Comparison of ENCODE assay signal across 27 cellular contexts in the genomic region with DNA sequence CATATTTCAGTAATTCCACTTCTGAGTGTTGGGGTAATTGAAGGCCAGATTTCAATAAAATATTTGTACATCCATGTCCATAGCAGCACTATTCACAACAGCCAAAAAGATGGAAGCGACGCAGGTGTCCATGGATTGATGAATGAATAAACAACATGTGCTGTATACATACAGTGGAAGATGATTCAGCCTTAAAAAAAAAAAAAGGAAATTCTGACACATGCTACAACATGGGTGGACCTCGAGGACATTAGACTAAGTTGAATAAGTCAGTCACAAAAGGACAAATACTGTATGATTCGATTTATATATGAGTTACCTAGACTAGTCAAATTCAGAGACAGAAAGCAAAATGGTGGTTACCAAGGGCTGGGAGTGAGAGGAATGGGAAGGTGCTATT. TPM values are rescaled to one million over a fixed set of nuclear protein-coding genes. Genes with fewer than 3 reads are reported as not detected.
DNase-seq lines count a peak whose midpoint lies in the region; ATAC-seq, FAIRE-seq and TF ChIP-seq lines count a peak whose summit lies in the region.
"Had no signal": no experiment of that assay in that cellular context is flagged by ENCODE, and none has a peak within 500 bp of the region (broad histone marks: within the 10 kb centered on the region; RNA-seq: fewer than 3 reads in every experiment).

No MANE protein-coding gene starts in this region.

- no peak overlapping the region for H3K4me3 Mint-ChIP-seq in chondrocyte (ENCODE audit: unreplicated experiment)
- H3K4me3 Mint-ChIP-seq in type B pancreatic cell = no peak overlapping the region
- H3K4me3 Mint-ChIP-seq: CD4-positive, alpha-beta memory T cell had no signal

- H3K36me3 Mint-ChIP-seq in chondrocyte (ENCODE audit: low read depth) = peaks cover 40% of the 10 kb centered on the region
- peaks cover 24% of the 10 kb centered on the region for H3K36me3 Mint-ChIP-seq in type B pancreatic cell

- H3K79me2 ChIP-seq in HepG2 (ENCODE audit: insufficient read depth, low read length) = peaks cover 53% of the 10 kb centered on the region

- intact Hi-C loops in HepG2 (cut with micrococcal nuclease; ENCODE audit: unreplicated experiment) (loop anchor here (2.0 to 10.0 kb wide), 2 partner anchors 57 to 145 kb away; a partner anchor contains a TSS), right lobe of liver (cut with DNase I) (no loop called here)

- 0 out of 2 replicates have a peak, but pooled peaks cover 3% of the 10 kb centered on the region for H4K20me1 ChIP-seq in HepG2 (ENCODE audit: insufficient read depth, low read length)

- POLR2A ChIA-PET in HepG2 (lab: Yijun Ruan, JAX) = no interaction called here

- H3K27me3 Mint-ChIP-seq in chondrocyte (ENCODE audit: low read depth) (no peaks in the 10 kb centered on the region), type B pancreatic cell (no peaks in the 10 kb centered on the region)
- H3K27me3 Mint-ChIP-seq: CD4-positive, alpha-beta memory T cell had no signal

- DNase-seq in HepG2 (ENCODE audit: low spot score) (no peak), chondrocyte (ENCODE audit: low spot score) (no peak), right lobe of liver (no peak), Peyer's patch (no peak), HUDEP-2 (lab: John Stamatoyannopoulos, UW; ENCODE audit: unreplicated experiment in 76 of 76) (no peak), SIG-M5 treated with dmso at 0.1 percent for 504 hours (lab: John Stamatoyannopoulos, UW; ENCODE audit: unreplicated experiment) (no peak), type B pancreatic cell (ENCODE audit: extremely low spot score, unreplicated experiment) (no peak)
- DNase-seq: Caco-2; CD4-positive, alpha-beta memory T cell; DND-41; GOT3; MM.1S; NCI-H1092; NCI-H1436; NCI-H187 treated with DMSO at 0.1 percent for 48 hours; NCI-H2107; NCI-H446 treated with DMSO at 0.1 percent for 48 hours; NCI-H526 treated with DMSO at 0.1 percent for 48 hours; PC-3; SIG-M5 had no signal

- H3K4me1 Mint-ChIP-seq in chondrocyte (ENCODE audit: low read depth) (peaks cover 98% of the 10 kb centered on the region), type B pancreatic cell (ENCODE audit: unreplicated experiment) (peaks cover 39% of the 10 kb centered on the region)

- 96% methylated on average over 4 of the region's 4 CpGs for WGBS in liver
- WGBS in HepG2 (ENCODE audit: low lambda C conversion rate) = 94% methylated on average over 4 of the region's 4 CpGs
- 87% methylated on average over 4 of the region's 4 CpGs for WGBS in right lobe of liver (ENCODE audit: insufficient coverage, low coverage, low lambda C conversion rate, missing lambda C conversion rate)

- TF ChIP-seq CTCF in liver (IDR thresholded peaks at IDR 0.05; ENCODE audit: low read depth, low read length, missing input control) = no peak
- no peak for TF ChIP-seq CTCF in HepG2 (CRISPR knock-in tag; IDR thresholded peaks at IDR 0.05)
- no peak for TF ChIP-seq CTCF in chondrocyte (IDR thresholded peaks at IDR 0.05)
- no peak for TF ChIP-seq CTCF in right lobe of liver (IDR thresholded peaks at IDR 0.05)
- no peak for TF ChIP-seq CTCF in Peyer's patch (IDR thresholded peaks at IDR 0.05)
- TF ChIP-seq CTCF in type B pancreatic cell (conservative IDR thresholded peaks at IDR 0.05) = no peak

- CTCF ChIA-PET in HepG2 (lab: Yijun Ruan, JAX; ENCODE audit: low intra/inter-chr PET ratio, low total read pairs) = no interaction called here

- ATAC-seq in HepG2 = no peak
- no peak for ATAC-seq in right lobe of liver
- ATAC-seq: HCT116, K562, PC-3, SK-N-SH treated with all-trans-retinoic acid at 6 μM for 48 hours had no signal

- no peak overlapping the region for H3K9ac ChIP-seq in liver (ENCODE audit: low read depth in 1 of 2, low read length in 2 of 2)
- H3K9ac ChIP-seq in HepG2 (ENCODE audit: insufficient read depth, low read depth, low read length) = no peak overlapping the region
- H3K9ac ChIP-seq: BLaER1 treated with 17β-estradiol and CSF1 and Interleukin-3, amounts not matched to agents 10 nM and 100 nM had no signal

- FAIRE-seq in HepG2 (lab: Jason Lieb, UNC) = no peak
- FAIRE-seq: GM12891, K562 had no signal

- peaks cover 0 to 11% (median 2%) of the 10 kb centered on the region in 4 donors for H3K36me3 ChIP-seq in liver (ENCODE audit: control insufficient read depth in 4 of 4, insufficient read depth in 3 of 4, low read depth in 1 of 4, low read length in 3 of 4)
- peaks cover 20 to 63% of the 10 kb centered on the region in 2 experiments for H3K36me3 ChIP-seq in HepG2 (replicated peaks in 1 of 2; ENCODE audit: control insufficient read depth in 1 of 2, insufficient read depth in 2 of 2, low read length in 2 of 2)
- peaks cover 0 to 17% (median 0%) of the 10 kb centered on the region in 4 donors for H3K36me3 ChIP-seq in right lobe of liver
- H3K36me3 ChIP-seq in Peyer's patch = no peaks in the 10 kb centered on the region

- TF ChIP-seq RAD21 in liver (IDR thresholded peaks at IDR 0.05) (no peak), HepG2 (CRISPR knock-in tag; IDR thresholded peaks at IDR 0.05) (no peak)

- H3K27ac ChIP-seq in liver (ENCODE audit: low read depth in 1 of 2, low read length in 2 of 2) (peak overlapping the region; percentile 74 to 96), HepG2 (ENCODE audit: extremely low read length, insufficient read depth, low read length) (no peak overlapping the region), right lobe of liver (peak overlapping the region in 2 of 3 donors; percentile 88 to 96), Peyer's patch (no peak overlapping the region)
- H3K27ac ChIP-seq: 22Rv1; BLaER1 treated with 17β-estradiol and CSF1 and Interleukin-3, amounts not matched to agents 10 nM and 100 nM had no signal

- peak overlapping the region; percentile 79 for H3K27ac Mint-ChIP-seq in chondrocyte (ENCODE audit: unreplicated experiment)
- H3K27ac Mint-ChIP-seq in type B pancreatic cell = no peak overlapping the region
- H3K27ac Mint-ChIP-seq: CD4-positive, alpha-beta memory T cell had no signal

- no peak overlapping the region for H3K4me2 ChIP-seq in HepG2 (ENCODE audit: low read depth, low read length)

- in situ Hi-C loops in HepG2 (cut with HindIII; ENCODE audit: extremely low pct_ligation_motif_present, low pct_unique_long_range_greater_than_20kb) = loop anchor here (5.0 kb wide), 1 partner anchor 58 kb away; a partner anchor contains a TSS

- no peaks in the 10 kb centered on the region for H3K9me3 Mint-ChIP-seq in chondrocyte (ENCODE audit: low read depth)
- no peaks in the 10 kb centered on the region for H3K9me3 Mint-ChIP-seq in type B pancreatic cell

- H3K4me1 ChIP-seq in liver (ENCODE audit: control insufficient read depth in 4 of 4, insufficient read depth in 4 of 4, low read length in 3 of 4) = peaks cover 10 to 57% (median 23%) of the 10 kb centered on the region in 4 donors
- H3K4me1 ChIP-seq in HepG2 (ENCODE audit: insufficient read depth, low read length) = peaks cover 83% of the 10 kb centered on the region
- H3K4me1 ChIP-seq in right lobe of liver = peaks cover 0 to 61% (median 31%) of the 10 kb centered on the region in 4 donors
- H3K4me1 ChIP-seq in Peyer's patch = peaks cover 0 to 16% (median 0%) of the 10 kb centered on the region in 4 donors

- H3K27me3 ChIP-seq in liver (ENCODE audit: control insufficient read depth in 4 of 4, insufficient read depth in 4 of 4, low read length in 3 of 4) = no peaks in the 10 kb centered on the region
- H3K27me3 ChIP-seq in HepG2 (ENCODE audit: control insufficient read depth in 1 of 2, insufficient read depth in 2 of 2, low read length in 2 of 2) = no peaks in the 10 kb centered on the region
- H3K27me3 ChIP-seq in right lobe of liver = no peaks in the 10 kb centered on the region
- H3K27me3 ChIP-seq in Peyer's patch = no peaks in the 10 kb centered on the region
- H3K27me3 ChIP-seq: BLaER1 treated with 17β-estradiol and CSF1 and Interleukin-3, amounts not matched to agents 10 nM and 100 nM had no signal

- no peak overlapping the region for H3K4me3 ChIP-seq in liver (ENCODE audit: low read depth in 1 of 3, low read length in 3 of 3)
- H3K4me3 ChIP-seq in HepG2 (replicated peaks in 1 of 3; ENCODE audit: insufficient read depth in 1 of 3, low read depth in 2 of 3, low read length in 3 of 3) = no peak overlapping the region
- H3K4me3 ChIP-seq in right lobe of liver = no peak overlapping the region
- H3K4me3 ChIP-seq in Peyer's patch = no peak overlapping the region
- H3K4me3 ChIP-seq: BLaER1 treated with 17β-estradiol and CSF1 and Interleukin-3, amounts not matched to agents 10 nM and 100 nM; K562 had no signal

- TF ChIP-seq EP300 in HepG2 (IDR thresholded peaks at IDR 0.05; ENCODE audit: low read depth in 2 of 2, low read length in 2 of 2) = no peak
- TF ChIP-seq EP300 in HepG2 (CRISPR knock-in tag; IDR thresholded peaks at IDR 0.05; ENCODE audit: borderline replicate concordance) = no peak

- BruUV-seq in HepG2 (replicated peaks; lab: Mats Ljungman, UMichigan) = no TSS peak

- H3K9me3 ChIP-seq in liver (ENCODE audit: control insufficient read depth in 4 of 4, low read length in 3 of 4) (no peaks in the 10 kb centered on the region), HepG2 (ENCODE audit: low read length) (no peaks in the 10 kb centered on the region), right lobe of liver (no peaks in the 10 kb centered on the region), Peyer's patch (no peaks in the 10 kb centered on the region)
- H3K9me3 ChIP-seq: BLaER1 treated with 17β-estradiol and CSF1 and Interleukin-3, amounts not matched to agents 10 nM and 100 nM; Caco-2 had no signal

- TF ChIP-seq POLR2A in HepG2 (IDR thresholded peaks at IDR 0.05; ENCODE audit: insufficient read depth in 1 of 2, low read depth in 2 of 2, low read length in 2 of 2) = no peak
- TF ChIP-seq POLR2A in right lobe of liver (IDR thresholded peaks at IDR 0.05) = no peak
- no peak for TF ChIP-seq POLR2A in Peyer's patch (IDR thresholded peaks at IDR 0.05)

- no peak overlapping the region for H2AFZ ChIP-seq in HepG2 (ENCODE audit: low read length)

RNA-seq across cellular contexts. Expression of a gene that starts 57.2 kb away (rescaled TPM):
- 10 to 100 TPM in 1 of 2 donors, 1 to 10 TPM in 1; 8.5 to 17.5 TPM for total RNA-seq in liver
- polyA plus RNA-seq in liver = 10 to 100 TPM in 1 of 2 donors, 1 to 10 TPM in 1; 7.3 to 20.3 TPM
- total RNA-seq in HepG2 (2016; rRNA removed; fragmentation: Illumina TruSeq; extraction: Trizol) = 40.5 and 49.1 TPM in 2 replicates
- total RNA-seq in HepG2 (2016; cell fraction: cytosol; rRNA removed; fragmentation: Illumina TruSeq; extraction: Trizol; ENCODE audit: low read depth) = 4.0 and 4.7 TPM in 2 replicates
- total RNA-seq in HepG2 (2016; cell fraction: insoluble cytoplasmic fraction; rRNA removed; fragmentation: Illumina TruSeq; extraction: Trizol) = 36.8 and 47.0 TPM in 2 replicates
- 24.9 and 25.7 TPM in 2 replicates for total RNA-seq in HepG2 (2016; cell fraction: membrane; rRNA removed; fragmentation: Illumina TruSeq; extraction: Trizol)
- total RNA-seq in HepG2 (2016; cell fraction: nucleus; rRNA removed; fragmentation: Illumina TruSeq; extraction: Trizol) = 50.0 and 60.1 TPM in 2 replicates
- polyA plus RNA-seq in HepG2 (2011; rRNA removed) = 68.2 and 72.5 TPM in 2 replicates
- polyA plus RNA-seq in HepG2 (2011; cell fraction: cytosol; rRNA removed) = 51.1 and 62.3 TPM in 2 replicates
- 100.0 and 109 TPM in 2 replicates for polyA plus RNA-seq in HepG2 (2011; cell fraction: nucleus; rRNA removed)
- polyA plus RNA-seq in HepG2 (2012) = 42.0 and 55.5 TPM in 2 replicates
- polyA plus RNA-seq in HepG2 (2016; cell fraction: cytosol; fragmentation: Illumina TruSeq; extraction: Trizol; ENCODE audit: low read depth) = 2.3 and 2.5 TPM in 2 replicates
- polyA plus RNA-seq in HepG2 (2016; cell fraction: insoluble cytoplasmic fraction; fragmentation: Illumina TruSeq; extraction: Trizol; ENCODE audit: low read depth) = 27.8 and 31.3 TPM in 2 replicates
- polyA plus RNA-seq in HepG2 (2016; cell fraction: membrane; fragmentation: Illumina TruSeq; extraction: Trizol; ENCODE audit: low read depth) = 11.1 and 12.4 TPM in 2 replicates
- 72.8 and 73.2 TPM in 2 replicates for polyA plus RNA-seq in HepG2 (2016; cell fraction: nucleus; fragmentation: Illumina TruSeq; extraction: Trizol; ENCODE audit: insufficient read depth, low read depth)
- 21.3 and 119 TPM in 2 replicates for polyA minus RNA-seq in HepG2 (2011; rRNA and poly(A)+ RNA removed; ENCODE audit: low replicate concordance)
- polyA minus RNA-seq in HepG2 (2011; cell fraction: cytosol; rRNA and poly(A)+ RNA removed) = 67.1 and 80.2 TPM in 2 replicates
- polyA minus RNA-seq in HepG2 (2011; cell fraction: nucleus; rRNA and poly(A)+ RNA removed) = 60.0 and 64.5 TPM in 2 replicates
- 159 to 178 TPM (median 159 TPM) in 3 replicates for total RNA-seq in chondrocyte
- 10 to 100 TPM; 16.1 to 24.8 (median 17.8) TPM for total RNA-seq in right lobe of liver
- 10 to 100 TPM in 3 of 4 donors, 1 to 10 TPM in 1; 8.3 to 17.7 (median 14.7) TPM for total RNA-seq in Peyer's patch
- 17.3 and 23.0 TPM in 2 replicates for total RNA-seq in type B pancreatic cell (ENCODE audit: low replicate concordance)

Comparison
In these comparisons a context has a peak if more than half of its experiments do, and no peak if none do; other contexts are left out.
1. H3K27ac ChIP-seq: peak in liver (2 of 2) and right lobe of liver (2 of 3); none in HepG2 (single experiment) and Peyer's patch (0 of 4).